In genomic region chr10:122040786-122041185, GRCh38 we compare ENCODE assay signal across 19 cellular contexts. TPM values are rescaled to one million over a fixed set of nuclear protein-coding genes. Genes with fewer than 3 reads are reported as not detected.
DNase-seq lines count a peak whose midpoint lies in the region; ATAC-seq and TF ChIP-seq lines count a peak whose summit lies in the region.
"Had no signal": no experiment of that assay in that cellular context is flagged by ENCODE, and none has a peak within 500 bp of the region (broad histone marks: within the 10 kb centered on the region; RNA-seq: fewer than 3 reads in every experiment).

No MANE protein-coding gene starts in this region.

- peaks cover 67% of the 10 kb centered on the region for H3K4me1 ChIP-seq in left ventricle myocardium inferior
- peaks cover 28 to 66% (median 54%) of the 10 kb centered on the region in 3 donors for H3K4me1 ChIP-seq in skeletal muscle tissue (ENCODE audit: control insufficient read depth in 3 of 3, insufficient read depth in 3 of 3, low read length in 3 of 3)

- no peaks in the 10 kb centered on the region for H3K36me3 ChIP-seq in left ventricle myocardium inferior
- H3K36me3 ChIP-seq in skeletal muscle tissue (ENCODE audit: control insufficient read depth in 3 of 3, insufficient read depth in 3 of 3, low read length in 3 of 3), result peaks cover 1 to 5% (median 4%) of the 10 kb centered on the region in 3 donors
- H3K36me3 ChIP-seq: BLaER1 treated with 17β-estradiol and CSF1 and Interleukin-3, amounts not matched to agents 10 nM and 100 nM had no signal

- H3K4me3 ChIP-seq in left ventricle myocardium inferior (no peak overlapping the region), skeletal muscle tissue (ENCODE audit: low read length in 3 of 3) (no peak overlapping the region)
- H3K4me3 ChIP-seq: BLaER1 treated with 17β-estradiol and CSF1 and Interleukin-3, amounts not matched to agents 10 nM and 100 nM; GM12878 had no signal

- TF ChIP-seq CTCF in left ventricle myocardium inferior (IDR thresholded peaks at IDR 0.05; ENCODE audit: borderline replicate concordance), result no peak

- peaks cover 23% of the 10 kb centered on the region for H3K27me3 ChIP-seq in left ventricle myocardium inferior (ENCODE audit: low read depth)
- no peaks in the 10 kb centered on the region for H3K27me3 ChIP-seq in skeletal muscle tissue (ENCODE audit: control insufficient read depth in 3 of 3, insufficient read depth in 3 of 3, low read length in 3 of 3)
- H3K27me3 ChIP-seq: BLaER1 treated with 17β-estradiol and CSF1 and Interleukin-3, amounts not matched to agents 10 nM and 100 nM had no signal

- no peaks in the 10 kb centered on the region for H3K9me3 ChIP-seq in left ventricle myocardium inferior (replicated peaks)
- no peaks in the 10 kb centered on the region for H3K9me3 ChIP-seq in skeletal muscle tissue (ENCODE audit: control insufficient read depth in 3 of 3, low read length in 3 of 3)
- H3K9me3 ChIP-seq: BLaER1 treated with 17β-estradiol and CSF1 and Interleukin-3, amounts not matched to agents 10 nM and 100 nM had no signal

- H3K27ac ChIP-seq in left ventricle myocardium inferior (replicated peaks), result peak overlapping the region; percentile 80
- peak overlapping the region; percentile 52 for H3K27ac ChIP-seq in skeletal muscle tissue (ENCODE audit: low read depth, low read length)
- H3K27ac ChIP-seq: BLaER1 treated with 17β-estradiol and CSF1 and Interleukin-3, amounts not matched to agents 10 nM and 100 nM had no signal

- H3K9ac ChIP-seq in skeletal muscle tissue (ENCODE audit: low read depth in 1 of 3, low read length in 3 of 3), result no peak overlapping the region
- H3K9ac ChIP-seq: BLaER1 treated with 17β-estradiol and CSF1 and Interleukin-3, amounts not matched to agents 10 nM and 100 nM had no signal

- intact Hi-C loops in left ventricle myocardium inferior (cut with micrococcal nuclease) (no loop called here), left ventricle myocardium superior (cut with micrococcal nuclease) (no loop called here), posterior vena cava (cut with DNase I) (loop anchor here in 1 of 2 donors (5.0 kb wide), 1 partner anchor 48 kb away; no protein-coding TSS in a partner anchor)

- ATAC-seq in left ventricle myocardium superior (no peak), HG03469 (IDR thresholded peaks at IDR 0.05; ENCODE audit: unreplicated experiment) (no peak)
- ATAC-seq: CD8-positive, alpha-beta T cell; GM12878 had no signal

- DNase-seq in left ventricle myocardium inferior (no peak), left ventricle myocardium superior (no peak), mesenteric fat pad (ENCODE audit: low spot score) (peak; percentile 71), posterior vena cava (ENCODE audit: low spot score) (peak; percentile 58), NCI-H748 (lab: John Stamatoyannopoulos, UW; ENCODE audit: unreplicated experiment) (no peak), superior temporal gyrus (ENCODE audit: extremely low spot score) (no peak)
- DNase-seq: CD8-positive, alpha-beta T cell; COR-L47; DMS 273 treated with DMSO at 0.1 percent for 48 hours; DMS53; DND-41; EL; H9; IMR-90 had no signal

RNA-seq across cellular contexts. Expression of gene TACC2, which starts 51.8 kb away (rescaled TPM):
- total RNA-seq in left ventricle myocardium inferior (400 TPM), left ventricle myocardium superior (377 TPM), mesenteric fat pad (31.0 TPM), posterior vena cava (10 to 100 TPM; 54.6 to 75.8 TPM), skeletal muscle tissue (37.6 TPM)
- total RNA-seq: B cell; CD8-positive, alpha-beta T cell had no signal

Comparison
In these comparisons a context has a peak if more than half of its experiments do, and no peak if none do; other contexts are left out.
1. DNase-seq: peak in mesenteric fat pad (single experiment) and posterior vena cava (single experiment); none in left ventricle myocardium inferior (single experiment), left ventricle myocardium superior (single experiment), NCI-H748 (single experiment) and superior temporal gyrus (single experiment).